20 cellular contexts compared by ENCODE assay signal in the genomic region with DNA sequence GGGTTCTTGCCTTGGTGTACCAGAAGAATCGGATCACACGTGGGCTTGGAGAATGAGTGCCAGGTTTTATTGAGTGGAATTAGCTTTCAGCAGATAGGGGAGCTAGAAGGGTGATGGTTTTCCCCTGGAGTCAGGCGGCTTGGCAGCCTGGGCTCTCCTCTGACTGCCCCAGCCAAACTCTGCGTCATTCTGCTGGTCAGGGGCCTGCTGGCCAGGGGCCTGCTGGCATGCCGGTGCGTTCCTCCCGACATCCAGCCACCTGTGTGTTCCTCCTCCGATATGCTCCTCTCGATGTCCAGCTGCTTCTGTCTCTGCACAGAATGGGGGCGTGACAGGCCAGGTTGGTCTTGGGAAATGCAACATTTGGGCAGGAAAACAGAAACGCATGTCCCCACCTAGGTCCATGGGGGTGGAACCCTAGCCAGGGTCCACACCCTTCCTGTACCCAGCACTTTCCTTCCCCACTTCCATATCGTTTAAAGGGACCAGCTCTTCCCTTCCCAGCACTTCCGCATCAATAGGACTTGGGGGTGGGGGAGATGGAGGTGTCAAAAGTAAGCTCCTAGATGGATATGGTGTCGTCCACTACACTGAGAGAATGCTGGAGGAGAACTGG.
"Had no signal": no experiment of that assay in that cellular context is flagged by ENCODE, and none has a peak within 500 bp of the region (broad histone marks: within the 10 kb centered on the region; RNA-seq: fewer than 3 reads in every experiment).

No MANE protein-coding gene starts in this region.

- H3K27ac Mint-ChIP-seq: activated naive CD8-positive, alpha-beta T cell; activated T-helper 1 cell treated with anti-CD3 and anti-CD28 coated beads, Interleukin-12 subunit alpha, Interleukin-12 subunit beta, Interleukin-2, Interleukin-4 antibody, amounts not matched to agents 30 ng/mL and 10 ng/mL and 1 ng/mL, durations not matched to agents 14 hours and 24 hours and 36 hours; stimulated activated memory B cell treated with anti-CD40 and anti-IgM and Interleukin-4, amounts not matched to agents 10 μg/mL and 1 μg/mL and 100 μg/mL, for 72 hours had no signal

- ATAC-seq: sciatic nerve; SK-N-SH treated with all-trans-retinoic acid at 6 μM for 48 hours; stimulated activated memory B cell treated with anti-CD40 and anti-IgM and Interleukin-4, amounts not matched to agents 10 μg/mL and 1 μg/mL and 100 μg/mL, for 72 hours; upper lobe of right lung had no signal

- DNase-seq: activated CD4-positive, CD25-positive, alpha-beta regulatory T cell treated with anti-CD3 and anti-CD28 coated beads, Interleukin-2, amount 50 U/mL, for 72 hours; activated gamma-delta T cell treated with Interleukin-2 at 50 U/mL for 16 hours; activated T-cell treated with anti-CD3 and anti-CD28 coated beads for 4 hours; amniotic stem cell; effector CD8-positive, alpha-beta T cell; esophagus squamous epithelium; hippocampal formation; SIG-M5; spleen; stimulated activated CD4-positive, alpha-beta T cell treated with anti-CD3 and anti-CD28 coated beads, Interleukin-4, amount 100 ng/mL, for 4 hours; T1000; upper lobe of right lung had no signal

- H3K27ac ChIP-seq: esophagus squamous epithelium, prostate gland, spleen, thoracic aorta, upper lobe of right lung, VCaP had no signal

- H3K36me3 Mint-ChIP-seq: activated naive CD8-positive, alpha-beta T cell; stimulated activated memory B cell treated with anti-CD40 and anti-IgM and Interleukin-4, amounts not matched to agents 10 μg/mL and 1 μg/mL and 100 μg/mL, for 72 hours had no signal

- H3K4me3 Mint-ChIP-seq: activated naive CD8-positive, alpha-beta T cell; activated T-helper 1 cell treated with anti-CD3 and anti-CD28 coated beads, Interleukin-12 subunit alpha, Interleukin-12 subunit beta, Interleukin-2, Interleukin-4 antibody, amounts not matched to agents 30 ng/mL and 10 ng/mL and 1 ng/mL, durations not matched to agents 14 hours and 24 hours and 36 hours; stimulated activated memory B cell treated with anti-CD40 and anti-IgM and Interleukin-4, amounts not matched to agents 10 μg/mL and 1 μg/mL and 100 μg/mL, for 72 hours had no signal

- H3K9me3 Mint-ChIP-seq: activated T-helper 1 cell treated with anti-CD3 and anti-CD28 coated beads, Interleukin-12 subunit alpha, Interleukin-12 subunit beta, Interleukin-2, Interleukin-4 antibody, amounts not matched to agents 30 ng/mL and 10 ng/mL and 1 ng/mL, durations not matched to agents 14 hours and 24 hours and 36 hours had no signal
